Comparison of ENCODE assay signal across 1 cellular context in the genomic region with DNA sequence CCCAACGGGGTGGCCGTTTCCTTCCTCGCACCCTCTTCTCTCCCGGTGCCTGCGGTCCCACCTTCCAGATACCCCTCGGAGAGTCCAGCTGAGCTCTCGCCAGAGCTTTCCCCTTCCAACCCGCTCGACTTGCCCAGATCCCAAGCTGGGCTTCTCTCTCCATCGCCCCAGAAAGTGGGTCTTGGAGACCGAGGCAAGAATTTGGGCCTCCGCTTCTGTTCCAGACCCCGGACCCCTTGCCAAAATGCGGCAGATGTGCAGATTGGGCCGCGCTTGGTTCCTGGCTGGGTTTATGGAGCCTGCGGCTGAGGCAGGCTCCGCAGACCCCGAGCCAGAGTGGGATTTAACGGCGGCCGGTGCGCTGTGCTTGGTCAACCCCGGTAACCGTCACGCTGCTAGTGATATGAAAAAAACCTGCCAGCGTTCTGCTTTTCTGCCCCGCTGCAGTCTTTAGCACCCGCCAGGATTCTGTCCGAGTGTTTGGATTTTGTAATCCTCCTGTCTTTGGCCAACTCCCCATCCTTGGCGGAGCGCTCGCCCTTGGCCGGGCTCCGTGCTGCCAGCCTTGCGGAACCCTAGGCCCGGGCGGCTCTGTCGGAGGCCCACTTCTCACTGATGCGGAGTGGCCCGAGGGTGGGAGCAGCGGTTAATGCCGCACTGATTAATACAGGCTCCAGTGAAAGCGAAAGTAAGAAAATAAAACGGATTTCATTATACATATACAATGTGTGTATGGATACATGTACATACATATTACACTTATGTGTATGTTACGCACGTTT.
A peak's percentile ranks its signal among the peaks of the same experiment; 100 is the strongest.
TF ChIP-seq lines count a peak whose summit lies in the region.

No MANE protein-coding gene starts in this region.

TF ChIP-seq in HEK293, 187 proteins besides CTCF, POLR2A, EP300 and RAD21 (continued from another document and continues in another):
- TF ChIP-seq, protein P1, sequence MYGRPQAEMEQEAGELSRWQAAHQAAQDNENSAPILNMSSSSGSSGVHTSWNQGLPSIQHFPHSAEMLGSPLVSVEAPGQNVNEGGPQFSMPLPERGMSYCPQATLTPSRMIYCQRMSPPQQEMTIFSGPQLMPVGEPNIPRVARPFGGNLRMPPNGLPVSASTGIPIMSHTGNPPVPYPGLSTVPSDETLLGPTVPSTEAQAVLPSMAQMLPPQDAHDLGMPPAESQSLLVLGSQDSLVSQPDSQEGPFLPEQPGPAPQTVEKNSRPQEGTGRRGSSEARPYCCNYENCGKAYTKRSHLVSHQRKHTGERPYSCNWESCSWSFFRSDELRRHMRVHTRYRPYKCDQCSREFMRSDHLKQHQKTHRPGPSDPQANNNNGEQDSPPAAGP (tag by site-specific recombination; IDR thresholded peaks at IDR 0.05), result 0 out of 2 replicates have a peak, but pooled peaks have one; percentile 13
- TF ChIP-seq, protein P2, sequence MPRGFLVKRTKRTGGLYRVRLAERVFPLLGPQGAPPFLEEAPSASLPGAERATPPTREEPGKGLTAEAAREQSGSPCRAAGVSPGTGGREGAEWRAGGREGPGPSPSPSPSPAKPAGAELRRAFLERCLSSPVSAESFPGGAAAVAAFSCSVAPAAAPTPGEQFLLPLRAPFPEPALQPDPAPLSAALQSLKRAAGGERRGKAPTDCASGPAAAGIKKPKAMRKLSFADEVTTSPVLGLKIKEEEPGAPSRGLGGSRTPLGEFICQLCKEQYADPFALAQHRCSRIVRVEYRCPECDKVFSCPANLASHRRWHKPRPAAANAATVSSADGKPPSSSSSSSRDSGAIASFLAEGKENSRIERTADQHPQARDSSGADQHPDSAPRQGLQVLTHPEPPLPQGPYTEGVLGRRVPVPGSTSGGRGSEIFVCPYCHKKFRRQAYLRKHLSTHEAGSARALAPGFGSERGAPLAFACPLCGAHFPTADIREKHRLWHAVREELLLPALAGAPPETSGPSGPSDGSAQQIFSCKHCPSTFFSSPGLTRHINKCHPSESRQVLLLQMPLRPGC (tag by site-specific recombination; IDR thresholded peaks at IDR 0.05), result no peak
- TF ChIP-seq ZBTB8A (tag by site-specific recombination; IDR thresholded peaks at IDR 0.05) (peak; percentile 48; the same call in 1 of the 2 replicates), ZNF585B (tag by site-specific recombination; IDR thresholded peaks at IDR 0.05) (no peak), ZNF621 (tag by site-specific recombination; IDR thresholded peaks at IDR 0.05) (no peak), ZNF555 (tag by site-specific recombination; conservative IDR thresholded peaks at IDR 0.05) (no peak), ZNF558 (tag by site-specific recombination; IDR thresholded peaks at IDR 0.05) (no peak), ZNF138 (tag by site-specific recombination; IDR thresholded peaks at IDR 0.05; ENCODE audit: borderline replicate concordance) (no peak), RBAK (tag by site-specific recombination; IDR thresholded peaks at IDR 0.05) (no peak), ZNF654 (tag by site-specific recombination; IDR thresholded peaks at IDR 0.05; ENCODE audit: low read depth) (no peak), ZNF16 (tag by site-specific recombination; IDR thresholded peaks at IDR 0.05; ENCODE audit: low read depth) (no peak), ZNF423 (tag by site-specific recombination; IDR thresholded peaks at IDR 0.05) (peak; percentile 74; the same call in 1 of the 2 replicates), IKZF3 (tag by site-specific recombination; IDR thresholded peaks at IDR 0.05) (0 out of 2 replicates have a peak, but pooled peaks have one; percentile 4), ZBTB21 (tag by site-specific recombination; IDR thresholded peaks at IDR 0.05) (0 out of 2 replicates have a peak, but pooled peaks have one; percentile 73), ZNF501 (tag by site-specific recombination; IDR thresholded peaks at IDR 0.05) (0 out of 2 replicates have a peak, but pooled peaks have one; percentile 39), EGR2 (tag by site-specific recombination; IDR thresholded peaks at IDR 0.05; ENCODE audit: low read depth) (no peak), ZNF473 (tag by site-specific recombination; IDR thresholded peaks at IDR 0.05) (no peak), KLF9 (tag by site-specific recombination; IDR thresholded peaks at IDR 0.05; ENCODE audit: low read depth) (no peak), ZSCAN23 (tag by site-specific recombination; IDR thresholded peaks at IDR 0.05) (no peak), ZBTB20 (tag by site-specific recombination; IDR thresholded peaks at IDR 0.05) (peak; percentile 59), ZNF133 (tag by site-specific recombination; IDR thresholded peaks at IDR 0.05) (no peak), ZNF529 (tag by site-specific recombination; IDR thresholded peaks at IDR 0.05; ENCODE audit: insufficient replicate concordance) (no peak), ZFHX2 (tag by site-specific recombination; conservative IDR thresholded peaks at IDR 0.05) (no peak), ZNF837 (tag by site-specific recombination; IDR thresholded peaks at IDR 0.05) (no peak), ZNF274 (IDR thresholded peaks at IDR 0.05; ENCODE audit: low read length) (no peak), ZNF274 (tag by site-specific recombination; IDR thresholded peaks at IDR 0.05; ENCODE audit: borderline replicate concordance) (no peak), ZNF544 (tag by site-specific recombination; IDR thresholded peaks at IDR 0.05) (no peak), ZNF239 (tag by site-specific recombination; IDR thresholded peaks at IDR 0.05) (no peak), ZNF629 (tag by site-specific recombination; IDR thresholded peaks at IDR 0.05) (peak; percentile 71; the same call in 1 of the 2 replicates), ZNF76 (tag by site-specific recombination; IDR thresholded peaks at IDR 0.05; ENCODE audit: borderline replicate concordance, low read depth) (no peak), ZNF366 (tag by site-specific recombination; conservative IDR thresholded peaks at IDR 0.05) (peak; percentile 93), ZSCAN16 (tag by site-specific recombination; IDR thresholded peaks at IDR 0.05) (no peak), ZNF416 (tag by site-specific recombination; IDR thresholded peaks at IDR 0.05) (no peak), SALL2 (tag by site-specific recombination; IDR thresholded peaks at IDR 0.05; ENCODE audit: borderline replicate concordance) (no peak), ZNF791 (tag by site-specific recombination; IDR thresholded peaks at IDR 0.05) (no peak), ZNF624 (tag by site-specific recombination; IDR thresholded peaks at IDR 0.05) (no peak), OVOL3 (tag by site-specific recombination; IDR thresholded peaks at IDR 0.05) (no peak), ZEB2 (tag by site-specific recombination; IDR thresholded peaks at IDR 0.05) (no peak), ZNF48 (tag by site-specific recombination; IDR thresholded peaks at IDR 0.05) (no peak), ZNF530 (tag by site-specific recombination; IDR thresholded peaks at IDR 0.05; ENCODE audit: low read depth) (no peak), ZNF521 (tag by site-specific recombination; IDR thresholded peaks at IDR 0.05) (no peak), ZNF211 (tag by site-specific recombination; IDR thresholded peaks at IDR 0.05; ENCODE audit: low read depth) (no peak), ZNF549 (tag by site-specific recombination; IDR thresholded peaks at IDR 0.05) (no peak), ZNF335 (tag by site-specific recombination; conservative IDR thresholded peaks at IDR 0.05) (peak; percentile 59), ZNF24 (tag by site-specific recombination; IDR thresholded peaks at IDR 0.05) (no peak; the same call in 1 of the 2 replicates)
- TF ChIP-seq, protein P3, sequence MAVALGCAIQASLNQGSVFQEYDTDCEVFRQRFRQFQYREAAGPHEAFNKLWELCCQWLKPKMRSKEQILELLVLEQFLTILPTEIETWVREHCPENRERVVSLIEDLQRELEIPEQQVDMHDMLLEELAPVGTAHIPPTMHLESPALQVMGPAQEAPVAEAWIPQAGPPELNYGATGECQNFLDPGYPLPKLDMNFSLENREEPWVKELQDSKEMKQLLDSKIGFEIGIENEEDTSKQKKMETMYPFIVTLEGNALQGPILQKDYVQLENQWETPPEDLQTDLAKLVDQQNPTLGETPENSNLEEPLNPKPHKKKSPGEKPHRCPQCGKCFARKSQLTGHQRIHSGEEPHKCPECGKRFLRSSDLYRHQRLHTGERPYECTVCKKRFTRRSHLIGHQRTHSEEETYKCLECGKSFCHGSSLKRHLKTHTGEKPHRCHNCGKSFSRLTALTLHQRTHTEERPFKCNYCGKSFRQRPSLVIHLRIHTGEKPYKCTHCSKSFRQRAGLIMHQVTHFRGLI (tag by site-specific recombination; IDR thresholded peaks at IDR 0.05), result no peak
- TF ChIP-seq, protein P4, sequence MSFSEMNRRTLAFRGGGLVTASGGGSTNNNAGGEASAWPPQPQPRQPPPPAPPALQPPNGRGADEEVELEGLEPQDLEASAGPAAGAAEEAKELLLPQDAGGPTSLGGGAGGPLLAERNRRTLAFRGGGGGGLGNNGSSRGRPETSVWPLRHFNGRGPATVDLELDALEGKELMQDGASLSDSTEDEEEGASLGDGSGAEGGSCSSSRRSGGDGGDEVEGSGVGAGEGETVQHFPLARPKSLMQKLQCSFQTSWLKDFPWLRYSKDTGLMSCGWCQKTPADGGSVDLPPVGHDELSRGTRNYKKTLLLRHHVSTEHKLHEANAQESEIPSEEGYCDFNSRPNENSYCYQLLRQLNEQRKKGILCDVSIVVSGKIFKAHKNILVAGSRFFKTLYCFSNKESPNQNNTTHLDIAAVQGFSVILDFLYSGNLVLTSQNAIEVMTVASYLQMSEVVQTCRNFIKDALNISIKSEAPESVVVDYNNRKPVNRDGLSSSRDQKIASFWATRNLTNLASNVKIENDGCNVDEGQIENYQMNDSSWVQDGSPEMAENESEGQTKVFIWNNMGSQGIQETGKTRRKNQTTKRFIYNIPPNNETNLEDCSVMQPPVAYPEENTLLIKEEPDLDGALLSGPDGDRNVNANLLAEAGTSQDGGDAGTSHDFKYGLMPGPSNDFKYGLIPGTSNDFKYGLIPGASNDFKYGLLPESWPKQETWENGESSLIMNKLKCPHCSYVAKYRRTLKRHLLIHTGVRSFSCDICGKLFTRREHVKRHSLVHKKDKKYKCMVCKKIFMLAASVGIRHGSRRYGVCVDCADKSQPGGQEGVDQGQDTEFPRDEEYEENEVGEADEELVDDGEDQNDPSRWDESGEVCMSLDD (tag by site-specific recombination; IDR thresholded peaks at IDR 0.05), result no peak; the same call in none of the 2 replicates
- TF ChIP-seq, protein P5, sequence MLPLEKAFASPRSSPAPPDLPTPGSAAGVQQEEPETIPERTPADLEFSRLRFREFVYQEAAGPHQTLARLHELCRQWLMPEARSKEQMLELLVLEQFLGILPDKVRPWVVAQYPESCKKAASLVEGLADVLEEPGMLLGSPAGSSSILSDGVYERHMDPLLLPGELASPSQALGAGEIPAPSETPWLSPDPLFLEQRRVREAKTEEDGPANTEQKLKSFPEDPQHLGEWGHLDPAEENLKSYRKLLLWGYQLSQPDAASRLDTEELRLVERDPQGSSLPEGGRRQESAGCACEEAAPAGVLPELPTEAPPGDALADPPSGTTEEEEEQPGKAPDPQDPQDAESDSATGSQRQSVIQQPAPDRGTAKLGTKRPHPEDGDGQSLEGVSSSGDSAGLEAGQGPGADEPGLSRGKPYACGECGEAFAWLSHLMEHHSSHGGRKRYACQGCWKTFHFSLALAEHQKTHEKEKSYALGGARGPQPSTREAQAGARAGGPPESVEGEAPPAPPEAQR (tag by site-specific recombination; IDR thresholded peaks at IDR 0.05), result no peak
- TF ChIP-seq, protein P6, sequence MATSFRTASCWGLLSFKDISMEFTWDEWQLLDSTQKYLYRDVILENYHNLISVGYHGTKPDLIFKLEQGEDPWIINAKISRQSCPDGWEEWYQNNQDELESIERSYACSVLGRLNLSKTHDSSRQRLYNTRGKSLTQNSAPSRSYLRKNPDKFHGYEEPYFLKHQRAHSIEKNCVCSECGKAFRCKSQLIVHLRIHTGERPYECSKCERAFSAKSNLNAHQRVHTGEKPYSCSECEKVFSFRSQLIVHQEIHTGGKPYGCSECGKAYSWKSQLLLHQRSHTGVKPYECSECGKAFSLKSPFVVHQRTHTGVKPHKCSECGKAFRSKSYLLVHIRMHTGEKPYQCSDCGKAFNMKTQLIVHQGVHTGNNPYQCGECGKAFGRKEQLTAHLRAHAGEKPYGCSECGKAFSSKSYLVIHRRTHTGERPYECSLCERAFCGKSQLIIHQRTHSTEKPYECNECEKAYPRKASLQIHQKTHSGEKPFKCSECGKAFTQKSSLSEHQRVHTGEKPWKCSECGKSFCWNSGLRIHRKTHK (tag by site-specific recombination; IDR thresholded peaks at IDR 0.05), result no peak
- TF ChIP-seq, protein P7, sequence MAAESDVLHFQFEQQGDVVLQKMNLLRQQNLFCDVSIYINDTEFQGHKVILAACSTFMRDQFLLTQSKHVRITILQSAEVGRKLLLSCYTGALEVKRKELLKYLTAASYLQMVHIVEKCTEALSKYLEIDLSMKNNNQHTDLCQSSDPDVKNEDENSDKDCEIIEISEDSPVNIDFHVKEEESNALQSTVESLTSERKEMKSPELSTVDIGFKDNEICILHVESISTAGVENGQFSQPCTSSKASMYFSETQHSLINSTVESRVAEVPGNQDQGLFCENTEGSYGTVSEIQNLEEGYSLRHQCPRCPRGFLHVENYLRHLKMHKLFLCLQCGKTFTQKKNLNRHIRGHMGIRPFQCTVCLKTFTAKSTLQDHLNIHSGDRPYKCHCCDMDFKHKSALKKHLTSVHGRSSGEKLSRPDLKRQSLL (tag by site-specific recombination; IDR thresholded peaks at IDR 0.05), result no peak
- TF ChIP-seq, protein P8, sequence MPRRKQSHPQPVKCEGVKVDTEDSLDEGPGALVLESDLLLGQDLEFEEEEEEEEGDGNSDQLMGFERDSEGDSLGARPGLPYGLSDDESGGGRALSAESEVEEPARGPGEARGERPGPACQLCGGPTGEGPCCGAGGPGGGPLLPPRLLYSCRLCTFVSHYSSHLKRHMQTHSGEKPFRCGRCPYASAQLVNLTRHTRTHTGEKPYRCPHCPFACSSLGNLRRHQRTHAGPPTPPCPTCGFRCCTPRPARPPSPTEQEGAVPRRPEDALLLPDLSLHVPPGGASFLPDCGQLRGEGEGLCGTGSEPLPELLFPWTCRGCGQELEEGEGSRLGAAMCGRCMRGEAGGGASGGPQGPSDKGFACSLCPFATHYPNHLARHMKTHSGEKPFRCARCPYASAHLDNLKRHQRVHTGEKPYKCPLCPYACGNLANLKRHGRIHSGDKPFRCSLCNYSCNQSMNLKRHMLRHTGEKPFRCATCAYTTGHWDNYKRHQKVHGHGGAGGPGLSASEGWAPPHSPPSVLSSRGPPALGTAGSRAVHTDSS (tag by site-specific recombination; IDR thresholded peaks at IDR 0.05), result no peak
- TF ChIP-seq, protein P9, sequence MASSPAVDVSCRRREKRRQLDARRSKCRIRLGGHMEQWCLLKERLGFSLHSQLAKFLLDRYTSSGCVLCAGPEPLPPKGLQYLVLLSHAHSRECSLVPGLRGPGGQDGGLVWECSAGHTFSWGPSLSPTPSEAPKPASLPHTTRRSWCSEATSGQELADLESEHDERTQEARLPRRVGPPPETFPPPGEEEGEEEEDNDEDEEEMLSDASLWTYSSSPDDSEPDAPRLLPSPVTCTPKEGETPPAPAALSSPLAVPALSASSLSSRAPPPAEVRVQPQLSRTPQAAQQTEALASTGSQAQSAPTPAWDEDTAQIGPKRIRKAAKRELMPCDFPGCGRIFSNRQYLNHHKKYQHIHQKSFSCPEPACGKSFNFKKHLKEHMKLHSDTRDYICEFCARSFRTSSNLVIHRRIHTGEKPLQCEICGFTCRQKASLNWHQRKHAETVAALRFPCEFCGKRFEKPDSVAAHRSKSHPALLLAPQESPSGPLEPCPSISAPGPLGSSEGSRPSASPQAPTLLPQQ (tag by site-specific recombination; IDR thresholded peaks at IDR 0.05), result no peak
